In the genomic region with DNA sequence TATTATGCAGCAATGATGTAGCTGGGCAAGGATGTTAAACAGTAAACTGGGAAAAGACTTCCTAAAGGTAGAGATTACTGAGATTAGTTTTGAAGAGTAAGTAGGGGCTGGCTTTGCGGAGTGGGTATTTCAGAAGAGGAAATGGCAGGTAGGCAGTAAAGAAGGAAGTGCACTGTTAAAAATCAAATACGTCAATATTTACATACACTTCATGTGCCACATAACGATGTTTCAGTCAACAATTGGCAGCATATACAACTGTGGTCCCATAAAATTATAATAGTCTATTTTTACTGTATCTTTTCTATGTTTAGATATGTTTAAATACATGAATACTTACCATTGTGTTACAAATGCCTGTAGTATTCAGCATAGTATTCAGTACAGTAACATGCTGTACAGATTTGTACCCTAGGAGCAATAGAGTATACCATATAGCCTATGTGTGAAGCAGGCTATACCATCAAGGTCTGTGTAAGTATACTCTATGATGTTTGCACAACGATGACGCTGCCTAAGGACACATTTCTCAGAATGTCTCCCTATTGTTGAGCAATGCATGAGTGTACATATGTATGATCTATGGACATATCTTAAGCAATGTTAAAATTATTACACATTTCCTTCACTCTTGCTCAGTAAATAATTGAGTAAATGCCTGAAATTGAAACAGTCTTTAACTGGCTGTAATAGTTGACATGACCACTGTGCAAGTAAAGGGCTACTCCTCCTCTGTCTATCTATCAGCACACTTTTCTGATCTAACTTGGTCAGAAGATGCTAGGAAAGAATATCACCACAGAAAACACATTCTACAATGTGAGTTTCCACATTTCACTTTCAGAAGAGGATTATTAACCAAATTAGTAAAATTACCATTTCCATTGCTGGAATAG, we compare ENCODE assay signal across 12 cellular contexts.
DNase-seq lines count a peak whose midpoint lies in the region; ATAC-seq, FAIRE-seq and TF ChIP-seq lines count a peak whose summit lies in the region.
"Had no signal": no experiment of that assay in that cellular context is flagged by ENCODE, and none has a peak within 500 bp of the region (broad histone marks: within the 10 kb centered on the region; RNA-seq: fewer than 3 reads in every experiment).

No MANE protein-coding gene starts in this region.

- H3K9me3 ChIP-seq in heart right ventricle: no peaks in the 10 kb centered on the region
- H3K9me3 ChIP-seq: left ventricle myocardium inferior had no signal

- H3K36me3 ChIP-seq in heart right ventricle: no peaks in the 10 kb centered on the region
- H3K36me3 ChIP-seq: left ventricle myocardium inferior had no signal

- DNase-seq in AML-193 (lab: John Stamatoyannopoulos, UW): peak; percentile 94 to 95
- DNase-seq in HCEC 1CT: peak; percentile 67
- DNase-seq in NOMO-1 treated with DMSO at 0.1 percent for 48 hours (lab: John Stamatoyannopoulos, UW; ENCODE audit: unreplicated experiment): peak; percentile 83
- peak; percentile 19 for DNase-seq in fibroblast of gingiva (ENCODE audit: low read depth)
- DNase-seq in NCI-H128 (lab: John Stamatoyannopoulos, UW; ENCODE audit: unreplicated experiment): no peak
- DNase-seq in mucosa of gallbladder (ENCODE audit: low spot score): no peak
- no peak for DNase-seq in GM19239 (ENCODE audit: insufficient read length, low spot score)
- DNase-seq in heart right ventricle: no peak
- DNase-seq: activated CD4-positive, alpha-beta T cell treated with anti-CD3 and anti-CD28 coated beads, Interleukin-2, amount 10 ng/mL, durations not matched to agents 7 days and 5 days; left ventricle myocardium inferior; naive B cell had no signal

- no peaks in the 10 kb centered on the region for H3K4me1 ChIP-seq in heart right ventricle
- H3K4me1 ChIP-seq: left ventricle myocardium inferior had no signal

- no peak for ATAC-seq in heart right ventricle

- H3K27ac ChIP-seq in heart right ventricle: no peak overlapping the region
- H3K27ac ChIP-seq: left ventricle myocardium inferior had no signal

- no peaks in the 10 kb centered on the region for H3K27me3 ChIP-seq in heart right ventricle

- no peak overlapping the region for H3K4me3 ChIP-seq in heart right ventricle
- H3K4me3 ChIP-seq: left ventricle myocardium inferior had no signal

- no peak for FAIRE-seq in GM19239 (lab: Jason Lieb, UNC)
- FAIRE-seq: endothelial cell of umbilical vein had no signal

- no peak for TF ChIP-seq CTCF in heart right ventricle (IDR thresholded peaks at IDR 0.05)

- WGBS in heart right ventricle, 2 donors: 92% methylated on average over 5 of the region's 5 CpGs

- intact Hi-C loops in heart right ventricle (cut with DNase I): no loop called here

Comparison
In these comparisons a context has a peak if more than half of its experiments do, and no peak if none do; other contexts are left out.
1. DNase-seq: peak in AML-193 (2 of 2), HCEC 1CT (single experiment), NOMO-1 treated with DMSO at 0.1 percent for 48 hours (single experiment) and fibroblast of gingiva (single experiment); none in NCI-H128 (single experiment), mucosa of gallbladder (single experiment), GM19239 (single experiment) and heart right ventricle (0 of 2).